ENCODE assay signal across 9 cellular contexts in the genomic region with DNA sequence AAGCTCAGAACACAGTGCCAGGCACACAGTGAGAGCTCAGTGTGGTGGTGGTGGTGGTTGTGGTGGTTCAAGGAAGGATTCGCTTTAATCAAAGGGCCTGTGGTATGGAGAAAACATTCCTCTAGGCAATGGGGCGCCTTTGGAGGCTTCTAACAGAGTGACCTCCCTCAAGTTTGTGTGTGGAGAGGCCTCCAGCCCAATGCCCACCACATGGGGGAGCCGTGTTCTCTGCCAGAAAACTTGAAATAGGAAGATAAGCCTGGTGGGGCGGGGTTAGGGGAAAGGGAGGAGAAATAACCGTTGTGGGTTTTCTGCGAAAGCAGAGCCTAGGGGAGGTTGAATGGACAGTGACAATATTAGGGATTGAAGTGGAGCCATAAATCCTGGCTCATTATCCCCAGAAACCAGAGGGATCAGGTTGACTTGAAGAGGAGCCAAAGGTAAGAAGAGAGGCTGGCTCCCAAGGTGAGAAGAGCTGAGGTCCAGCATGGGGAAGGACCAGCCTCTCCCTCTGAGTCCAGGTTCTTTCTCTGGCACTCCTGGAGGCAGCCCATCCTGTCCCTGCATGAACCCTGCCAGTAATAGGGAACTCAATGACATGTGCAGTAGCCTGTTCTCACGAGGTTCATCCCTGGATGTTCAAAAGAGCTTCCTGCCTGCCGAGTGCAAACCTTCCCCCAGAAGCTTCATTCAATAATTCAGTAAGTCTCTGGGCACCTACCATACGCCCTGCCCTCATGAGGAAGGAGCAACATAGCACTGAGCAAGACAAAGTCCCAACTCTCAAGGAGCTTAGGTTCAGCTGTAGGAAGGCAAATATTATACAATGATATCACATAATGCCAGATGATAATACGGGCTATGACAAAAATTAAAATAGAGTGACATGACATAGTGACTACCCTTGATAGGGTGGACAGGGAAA. TPM values are rescaled to one million over a fixed set of nuclear protein-coding genes. Genes with fewer than 3 reads are reported as not detected.
DNase-seq lines count a peak whose midpoint lies in the region; ATAC-seq and TF ChIP-seq lines count a peak whose summit lies in the region.
"Had no signal": no experiment of that assay in that cellular context is flagged by ENCODE, and none has a peak within 500 bp of the region (broad histone marks: within the 10 kb centered on the region; RNA-seq: fewer than 3 reads in every experiment).

No MANE protein-coding gene starts in this region.

- intact Hi-C loops in left ventricle myocardium superior (cut with micrococcal nuclease) (no loop called here), upper lobe of right lung (cut with DNase I) (no loop called here)

- H3K27me3 ChIP-seq in cardiac muscle cell (no peaks in the 10 kb centered on the region), OCI-LY3 (ENCODE audit: low read depth, low read length) (no peaks in the 10 kb centered on the region), upper lobe of right lung (no peaks in the 10 kb centered on the region)

- no peak for ATAC-seq in left ventricle myocardium superior
- ATAC-seq in upper lobe of right lung = peak; percentile 55
- no peak for ATAC-seq in GM19455 (IDR thresholded peaks at IDR 0.05; ENCODE audit: unreplicated experiment)
- no peak for ATAC-seq in HG03378 (IDR thresholded peaks at IDR 0.05; ENCODE audit: unreplicated experiment)

- no peaks in the 10 kb centered on the region for H3K79me2 ChIP-seq in OCI-LY3 (ENCODE audit: low read length)

- no peak overlapping the region for H3K27ac ChIP-seq in cardiac muscle cell
- H3K27ac ChIP-seq in OCI-LY3 (ENCODE audit: low read length) = no peak overlapping the region
- H3K27ac ChIP-seq in upper lobe of right lung = no peak overlapping the region

- H3K9ac ChIP-seq in OCI-LY3 (ENCODE audit: low read length) = peak overlapping the region; percentile 30; the same call in 1 of the 2 replicates

- peak; percentile 41 for TF ChIP-seq CTCF in cardiac muscle cell (IDR thresholded peaks at IDR 0.05; ENCODE audit: low read depth, low read length)
- TF ChIP-seq CTCF in OCI-LY3 (IDR thresholded peaks at IDR 0.05; ENCODE audit: low read depth, low read length) = peak; percentile 96
- peak; percentile 31 for TF ChIP-seq CTCF in upper lobe of right lung (IDR thresholded peaks at IDR 0.05)

- H3K36me3 ChIP-seq in cardiac muscle cell = no peaks in the 10 kb centered on the region
- H3K36me3 ChIP-seq in OCI-LY3 (replicated peaks; ENCODE audit: low read depth, low read length) = no peaks in the 10 kb centered on the region
- no peaks in the 10 kb centered on the region for H3K36me3 ChIP-seq in upper lobe of right lung

- H3K4me3 ChIP-seq in cardiac muscle cell = no peak overlapping the region
- peak overlapping the region; percentile 18; the same call in 1 of the 2 replicates for H3K4me3 ChIP-seq in OCI-LY3 (ENCODE audit: low read length)
- no peak overlapping the region for H3K4me3 ChIP-seq in upper lobe of right lung

- no peak for TF ChIP-seq POLR2A in erythroblast (IDR thresholded peaks at IDR 0.05; ENCODE audit: low read length)

- peak overlapping the region; percentile 24 for H2AFZ ChIP-seq in OCI-LY3 (ENCODE audit: low read depth, low read length)

- H3K4me2 ChIP-seq in OCI-LY3 (ENCODE audit: low read length) = peak overlapping the region; percentile 53

- peak; percentile 42 to 57 for DNase-seq in cardiac muscle cell (ENCODE audit: low read depth in 1 of 2, low spot score in 1 of 2)
- DNase-seq in left ventricle myocardium superior = no peak
- DNase-seq in erythroblast (lab: John Stamatoyannopoulos, UW) = peak; percentile 89
- no peak for DNase-seq in upper lobe of right lung
- DNase-seq in cerebellum (ENCODE audit: low spot score) = no peak

- H4K20me1 ChIP-seq in OCI-LY3 (ENCODE audit: insufficient read depth, low read length) = no peaks in the 10 kb centered on the region

- H3K4me1 ChIP-seq in cardiac muscle cell (ENCODE audit: low read depth) = peaks cover 40% of the 10 kb centered on the region
- peaks cover 61% of the 10 kb centered on the region for H3K4me1 ChIP-seq in OCI-LY3 (ENCODE audit: low read length)
- peaks cover 19% of the 10 kb centered on the region for H3K4me1 ChIP-seq in upper lobe of right lung

- H3K9me3 ChIP-seq in cardiac muscle cell (ENCODE audit: low read depth) (no peaks in the 10 kb centered on the region), OCI-LY3 (ENCODE audit: insufficient read depth, low read length) (no peaks in the 10 kb centered on the region), upper lobe of right lung (no peaks in the 10 kb centered on the region)

RNA-seq across cellular contexts. Expression of a gene that starts 51.4 kb away (rescaled TPM):
- total RNA-seq in cardiac muscle cell (144 and 275 TPM in 2 replicates), left ventricle myocardium superior (473 TPM), upper lobe of right lung (562 TPM), cerebellum (10.8 TPM)
- 119 and 192 TPM in 2 replicates for polyA plus RNA-seq in cardiac muscle cell
- polyA plus RNA-seq: neural cell had no signal

Comparison
In these comparisons a context has a peak if more than half of its experiments do, and no peak if none do; other contexts are left out.
1. DNase-seq: peak in cardiac muscle cell (2 of 2) and erythroblast (2 of 2); none in left ventricle myocardium superior (single experiment), upper lobe of right lung (single experiment) and cerebellum (single experiment).
2. CTCF ChIP-seq: peak in every context shown above with its lines; median percentile 96 in OCI-LY3; 41 in cardiac muscle cell; 31 in upper lobe of right lung.
3. RNA of a gene that starts 51.4 kb away (total RNA-seq): 562 TPM in upper lobe of right lung (single experiment), 473 TPM in left ventricle myocardium superior (single experiment) and 144 to 275 TPM in cardiac muscle cell; 10.8 TPM in cerebellum (single experiment); every median in the first group is over 10 times any median in the second.